In the genomic region with DNA sequence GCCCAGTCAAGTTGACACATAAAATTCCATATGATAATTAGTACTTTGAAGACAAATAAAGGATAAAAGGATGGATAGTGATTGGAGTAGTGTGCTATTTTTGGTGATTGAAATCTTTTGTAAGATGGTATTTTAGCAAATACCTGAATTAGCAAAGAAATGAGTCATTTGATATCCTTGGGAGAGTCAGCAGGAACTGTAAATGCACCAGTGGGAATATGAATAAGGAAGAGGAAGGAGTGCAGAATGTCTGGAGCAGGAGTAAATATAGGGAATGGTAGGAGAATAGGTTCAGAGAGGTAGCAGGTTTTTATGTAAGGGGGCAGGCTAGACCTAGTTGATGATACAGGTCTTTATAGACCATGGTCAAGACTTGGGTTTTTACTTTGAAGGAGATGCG, we compare ENCODE assay signal across 20 cellular contexts.
"Had no signal": no experiment of that assay in that cellular context is flagged by ENCODE, and none has a peak within 500 bp of the region (broad histone marks: within the 10 kb centered on the region; RNA-seq: fewer than 3 reads in every experiment).

No MANE protein-coding gene starts in this region.

- H3K4me1 Mint-ChIP-seq: activated naive CD4-positive, alpha-beta T cell treated with anti-CD3 and anti-CD28 coated beads, Interleukin-2, amount 50 U/mL, for 24 hours; immature natural killer cell; nephron progenitor cell had no signal

- H3K9me3 ChIP-seq: adrenal gland, colonic mucosa, esophagus muscularis mucosa, sigmoid colon, thyroid gland, vagina had no signal

- H3K4me3 ChIP-seq: adrenal gland, colonic mucosa, esophagus muscularis mucosa, heart left ventricle, lower lobe of right lung, sigmoid colon, thyroid gland, vagina had no signal

- H3K36me3 ChIP-seq: adrenal gland, colonic mucosa, esophagus muscularis mucosa, heart left ventricle, lower lobe of right lung, sigmoid colon, thyroid gland, vagina had no signal

- H3K27me3 Mint-ChIP-seq: activated CD8-positive, alpha-beta T cell treated with anti-CD3 and anti-CD28 coated beads for 36 hours; activated naive CD4-positive, alpha-beta T cell treated with anti-CD3 and anti-CD28 coated beads, Interleukin-2, amount 50 U/mL, for 24 hours had no signal

- H3K27ac Mint-ChIP-seq: activated CD8-positive, alpha-beta T cell treated with anti-CD3 and anti-CD28 coated beads for 36 hours; activated naive CD4-positive, alpha-beta T cell treated with anti-CD3 and anti-CD28 coated beads, Interleukin-2, amount 50 U/mL, for 24 hours; immature natural killer cell; mesothelial cell of epicardium had no signal

- H3K27me3 ChIP-seq: adrenal gland, colonic mucosa, esophagus muscularis mucosa, heart left ventricle, sigmoid colon, thyroid gland, vagina had no signal

- H3K27ac ChIP-seq: adrenal gland, colonic mucosa, esophagus muscularis mucosa, heart left ventricle, lower lobe of right lung, sigmoid colon, thyroid gland, vagina, VCaP had no signal

- H3K9me3 Mint-ChIP-seq: activated CD8-positive, alpha-beta T cell treated with anti-CD3 and anti-CD28 coated beads for 36 hours; activated naive CD4-positive, alpha-beta T cell treated with anti-CD3 and anti-CD28 coated beads, Interleukin-2, amount 50 U/mL, for 24 hours; activated T-cell treated with anti-CD3 and anti-CD28 coated beads, Interleukin-2, amount 50 U/mL, for 4 hours had no signal

- H3K4me1 ChIP-seq: colonic mucosa, esophagus muscularis mucosa, lower lobe of right lung, sigmoid colon, thyroid gland, vagina had no signal

- H3K4me3 Mint-ChIP-seq: activated CD8-positive, alpha-beta T cell treated with anti-CD3 and anti-CD28 coated beads for 36 hours; activated naive CD4-positive, alpha-beta T cell treated with anti-CD3 and anti-CD28 coated beads, Interleukin-2, amount 50 U/mL, for 24 hours; activated T-cell treated with anti-CD3 and anti-CD28 coated beads, Interleukin-2, amount 50 U/mL, for 4 hours; immature natural killer cell; mesothelial cell of epicardium; nephron progenitor cell had no signal

- H3K36me3 Mint-ChIP-seq: immature natural killer cell had no signal

- DNase-seq: activated CD8-positive, alpha-beta T cell treated with anti-CD3 and anti-CD28 coated beads for 36 hours; activated effector memory CD4-positive, alpha-beta T cell treated with anti-CD3 and anti-CD28 coated beads, Interleukin-2, amount 50 U/mL, for 16 hours; activated T-cell treated with anti-CD3 and anti-CD28 coated beads, Interleukin-2, amount 50 U/mL, for 4 hours; adrenal gland; colonic mucosa; heart left ventricle; immature natural killer cell; left cardiac atrium; lower lobe of right lung; nephron progenitor cell; occipital lobe; sigmoid colon; stimulated activated CD4-positive, alpha-beta T cell treated with anti-CD3 and anti-CD28 coated beads, Interleukin-12 subunit alpha, Interleukin-12 subunit beta, amount 100 ng/mL, for 4 hours; stimulated activated CD4-positive, alpha-beta T cell treated with anti-CD3 and anti-CD28 coated beads, Interleukin-2, amount 100 ng/mL, for 24 hours; thyroid gland had no signal
